In genomic region chr6:113380591-113380990, GRCh38 we compare ENCODE assay signal across 1 cellular context.
TF ChIP-seq lines count a peak whose summit lies in the region.

No MANE protein-coding gene starts in this region.

TF ChIP-seq in SK-N-SH, 30 proteins besides CTCF, POLR2A, EP300 and RAD21 (continued from another document):
- TF ChIP-seq PBX3 (IDR thresholded peaks at IDR 0.05): no peak
- no peak for TF ChIP-seq ZBTB33 (IDR thresholded peaks at IDR 0.05; ENCODE audit: borderline replicate concordance, low read depth)
